Comparison of ENCODE assay signal across 4 cellular contexts in genomic region chr18:49074505-49074904, GRCh38.
"Had no signal": no experiment of that assay in that cellular context is flagged by ENCODE, and none has a peak within 500 bp of the region (broad histone marks: within the 10 kb centered on the region; RNA-seq: fewer than 3 reads in every experiment).

No MANE protein-coding gene starts in this region.

- ATAC-seq: GM23338 had no signal

- H3K9me3 Mint-ChIP-seq: IgD-negative memory B cell had no signal

- H3K27me3 Mint-ChIP-seq: IgD-negative memory B cell had no signal

- H2AFZ ChIP-seq: GM23338 had no signal

- H3K4me3 Mint-ChIP-seq: GM23338, H9, IgD-negative memory B cell had no signal

- DNase-seq: H9, HCEC 1CT had no signal

- H3K4me3 ChIP-seq: GM23338 had no signal

- H3K4me2 ChIP-seq: GM23338 had no signal

- H3K4me1 Mint-ChIP-seq: GM23338, H9 had no signal

- H3K27ac Mint-ChIP-seq: GM23338, H9, IgD-negative memory B cell had no signal
